Comparison of ENCODE assay signal across 30 cellular contexts in genomic region chr14:62743118-62743517, GRCh38.
"Had no signal": no experiment of that assay in that cellular context is flagged by ENCODE, and none has a peak within 500 bp of the region (broad histone marks: within the 10 kb centered on the region; RNA-seq: fewer than 3 reads in every experiment).

No MANE protein-coding gene starts in this region.

- ATAC-seq: activated naive CD4-positive, alpha-beta T cell treated with anti-CD3 and anti-CD28 coated beads, Interleukin-2, amount 50 U/mL, for 72 hours; activated naive CD8-positive, alpha-beta T cell treated with anti-CD3 and anti-CD28 coated beads, Interleukin-2, amount 50 U/mL, for 24 hours; activated T-cell treated with anti-CD3 and anti-CD28 coated beads, Interleukin-2, amount 50 U/mL, for 4 hours; activated T-cell treated with anti-CD3 and anti-CD28 coated beads, Interleukin-2, amount 50 U/mL, for 72 hours; activated T-helper 17 cell treated with anti-CD3 and anti-CD28 coated beads, Interleukin-2, amount 50 U/mL, for 72 hours; body of pancreas had no signal

- H3K36me3 ChIP-seq: adrenal gland, ascending aorta, brain microvascular endothelial cell, breast epithelium, cardiac muscle cell, colonic mucosa had no signal

- H3K27me3 ChIP-seq: adrenal gland, ascending aorta, body of pancreas, brain microvascular endothelial cell, breast epithelium, colonic mucosa had no signal

- DNase-seq: activated effector memory CD4-positive, alpha-beta T cell treated with anti-CD3 and anti-CD28 coated beads, Interleukin-2, amount 50 U/mL, for 16 hours; activated effector memory CD4-positive, alpha-beta T cell treated with Interleukin-2 at 50 U/mL for 16 hours; activated gamma-delta T cell; activated naive CD4-positive, alpha-beta T cell; activated naive CD4-positive, alpha-beta T cell treated with anti-CD3 and anti-CD28 coated beads for 36 hours; activated naive CD4-positive, alpha-beta T cell treated with anti-CD3 and anti-CD28 coated beads, Interleukin-2, amount 10 ng/mL, durations not matched to agents 7 days and 5 days; activated naive CD4-positive, alpha-beta T cell treated with anti-CD3 and anti-CD28 coated beads, Interleukin-2, amount 50 U/mL, for 16 hours; activated naive CD4-positive, alpha-beta T cell treated with Interleukin-2 at 50 U/mL for 16 hours; activated naive CD8-positive, alpha-beta T cell treated with anti-CD3 and anti-CD28 coated beads for 36 hours; activated naive CD8-positive, alpha-beta T cell treated with anti-CD3 and anti-CD28 coated beads, Interleukin-2, amount 10 ng/mL, durations not matched to agents 7 days and 5 days; activated naive CD8-positive, alpha-beta T cell treated with anti-CD3 and anti-CD28 coated beads, Interleukin-2, amount 50 U/mL, for 24 hours; activated T-cell treated with anti-CD3 and anti-CD28 coated beads, Interleukin-2, amount 50 U/mL, for 4 hours; activated T-cell treated with anti-CD3 and anti-CD28 coated beads, Interleukin-2, amount 50 U/mL, for 48 hours; activated T-cell treated with anti-CD3 and anti-CD28 coated beads, Interleukin-2, amount 50 U/mL, for 72 hours; adrenal gland; amniotic stem cell; amygdala; anterior cingulate cortex; aorta; body of pancreas; brain microvascular endothelial cell; caudate nucleus; central memory CD4-positive, alpha-beta T cell; cerebellar nuclear complex; colonic mucosa had no signal

- H3K27ac ChIP-seq: adrenal gland, ascending aorta, body of pancreas, brain microvascular endothelial cell, breast epithelium, cardiac muscle cell, colonic mucosa had no signal

- H3K4me3 ChIP-seq: adrenal gland, ascending aorta, body of pancreas, breast epithelium, cardiac muscle cell, colonic mucosa had no signal

- H3K9me3 ChIP-seq: adrenal gland, ascending aorta, body of pancreas, breast epithelium, colonic mucosa had no signal

- H3K4me1 ChIP-seq: adrenal gland, ascending aorta, body of pancreas, breast epithelium, colonic mucosa had no signal
